8 cellular contexts compared by ENCODE assay signal in genomic region chr1:205440476-205441317, GRCh38. TPM values are rescaled to one million over a fixed set of nuclear protein-coding genes. Genes with fewer than 3 reads are reported as not detected.
DNase-seq lines count a peak whose midpoint lies in the region; ATAC-seq and TF ChIP-seq lines count a peak whose summit lies in the region.

No MANE protein-coding gene starts in this region.

- no peaks in the 10 kb centered on the region for H3K9me3 Mint-ChIP-seq in progenitor cell of endocrine pancreas (ENCODE audit: low read depth)

- peak overlapping the region; percentile 79 for H3K27ac Mint-ChIP-seq in progenitor cell of endocrine pancreas

- peaks cover 2% of the 10 kb centered on the region for H3K36me3 Mint-ChIP-seq in progenitor cell of endocrine pancreas (ENCODE audit: insufficient read depth)

- peak overlapping the region; percentile 55 for H3K9ac ChIP-seq in OCI-LY3 (ENCODE audit: low read length)

- peak overlapping the region; percentile 9; the same call in 1 of the 2 replicates for H3K27ac ChIP-seq in OCI-LY3 (ENCODE audit: low read length)

- TF ChIP-seq CTCF in OCI-LY3 (IDR thresholded peaks at IDR 0.05; ENCODE audit: low read depth, low read length) (no peak), fibroblast of villous mesenchyme (IDR thresholded peaks at IDR 0.05; ENCODE audit: insufficient read depth, low read depth, low read length) (no peak), progenitor cell of endocrine pancreas (IDR thresholded peaks at IDR 0.05; ENCODE audit: unreplicated experiment) (no peak)

- in situ Hi-C loops in GM18951 (cut with MboI; ENCODE audit: low sequenced_read_pairs, unreplicated experiment): no loop called here

- peaks cover 42% of the 10 kb centered on the region for H3K4me1 Mint-ChIP-seq in progenitor cell of endocrine pancreas (ENCODE audit: low read depth)

- H3K79me2 ChIP-seq in OCI-LY3 (ENCODE audit: low read length): no peaks in the 10 kb centered on the region

- H3K4me1 ChIP-seq in OCI-LY3 (ENCODE audit: low read length): peaks cover 23% of the 10 kb centered on the region

- ATAC-seq in HG03175 (IDR thresholded peaks at IDR 0.05; ENCODE audit: unreplicated experiment): peak; percentile 73

- H3K4me3 Mint-ChIP-seq in progenitor cell of endocrine pancreas (ENCODE audit: low read depth): no peak overlapping the region

- TF ChIP-seq POLR2A in GM18951 (IDR thresholded peaks at IDR 0.05; ENCODE audit: extremely low read depth, insufficient read depth, insufficient read length): peak; percentile 30

- H2AFZ ChIP-seq in OCI-LY3 (ENCODE audit: low read depth, low read length): peak overlapping the region; percentile 71

- no peaks in the 10 kb centered on the region for H3K36me3 ChIP-seq in OCI-LY3 (replicated peaks; ENCODE audit: low read depth, low read length)

- no peaks in the 10 kb centered on the region for H4K20me1 ChIP-seq in OCI-LY3 (ENCODE audit: insufficient read depth, low read length)

- DNase-seq in activated T-cell treated with anti-CD3 and anti-CD28 coated beads for 48 hours (ENCODE audit: low read depth) (peak; percentile 56), fibroblast of villous mesenchyme (ENCODE audit: low read depth) (peak; percentile 9), progenitor cell of endocrine pancreas (ENCODE audit: low spot score, unreplicated experiment) (no peak), RKO (ENCODE audit: low spot score) (no peak), GOT3 (lab: John Stamatoyannopoulos, UW) (no peak)

- H3K4me2 ChIP-seq in OCI-LY3 (ENCODE audit: low read length): peak overlapping the region; percentile 70

- H3K27me3 Mint-ChIP-seq in progenitor cell of endocrine pancreas: peaks cover 9% of the 10 kb centered on the region

- H3K4me3 ChIP-seq in OCI-LY3 (ENCODE audit: low read length) (peak overlapping the region; percentile 68), fibroblast of villous mesenchyme (ENCODE audit: low read depth, low read length) (no peak overlapping the region)

- H3K27me3 ChIP-seq in OCI-LY3 (ENCODE audit: low read depth, low read length): peaks cover 33% of the 10 kb centered on the region

- H3K9me3 ChIP-seq in OCI-LY3 (ENCODE audit: insufficient read depth, low read length): no peaks in the 10 kb centered on the region

RNA-seq across cellular contexts. Expression of gene BLACAT1, which starts 15.1 kb away (rescaled TPM):
- total RNA-seq in fibroblast of villous mesenchyme (not detected in 2 replicates), progenitor cell of endocrine pancreas (6.3 and 6.7 TPM in 2 replicates)

RNA-seq across cellular contexts. Expression of gene LEMD1, which starts 18.8 kb away (rescaled TPM):
- total RNA-seq in fibroblast of villous mesenchyme (not detected in 2 replicates), progenitor cell of endocrine pancreas (13.9 and 15.2 TPM in 2 replicates)

Comparison
In these comparisons a context has a peak if more than half of its experiments do, and no peak if none do; other contexts are left out.
1. DNase-seq: peak in activated T-cell treated with anti-CD3 and anti-CD28 coated beads for 48 hours (single experiment) and fibroblast of villous mesenchyme (single experiment); none in progenitor cell of endocrine pancreas (single experiment), RKO (single experiment) and GOT3 (single experiment).
2. RNA of gene LEMD1, which starts 18.8 kb away (total RNA-seq): 13.9 to 15.2 TPM in progenitor cell of endocrine pancreas; not detected in fibroblast of villous mesenchyme; every median in the first group is over 10 times any median in the second.